In genomic region chr7:2232766-2233520, GRCh38 we compare ENCODE assay signal across 1 cellular context.
TF ChIP-seq lines count a peak whose summit lies in the region.

Gene MAD1L1 (minus strand): TSS chr7:2232945. CDS start chr7:2230133, 2,812 bp downstream.

TF ChIP-seq in K562, 482 proteins besides CTCF, POLR2A, EP300 and RAD21 (continued from another document and continues in another):
- TF ChIP-seq HDGF (IDR thresholded peaks at IDR 0.05) (no peak), KDM2B (CRISPR knock-in tag; IDR thresholded peaks at IDR 0.05) (no peak), TGIF2 (CRISPR knock-in tag; IDR thresholded peaks at IDR 0.05) (no peak), TEAD1 (CRISPR knock-in tag; IDR thresholded peaks at IDR 0.05) (peak in 1 of 2 experiments; percentile 55; a peak in 1 of 4 replicates), BRD4 (IDR thresholded peaks at IDR 0.05) (no peak), ILF3 (IDR thresholded peaks at IDR 0.05; ENCODE audit: borderline replicate concordance) (no peak), ARID3B (CRISPR knock-in tag; IDR thresholded peaks at IDR 0.05; ENCODE audit: borderline replicate concordance) (no peak), ATF6 (CRISPR knock-in tag; IDR thresholded peaks at IDR 0.05) (no peak), COPS2 (conservative IDR thresholded peaks at IDR 0.05) (no peak), RFX5 (IDR thresholded peaks at IDR 0.05; ENCODE audit: low read depth, low read length) (no peak), ZBTB40 (IDR thresholded peaks at IDR 0.05) (peak; percentile 91), ZBTB40 (CRISPR knock-in tag; IDR thresholded peaks at IDR 0.05) (no peak), ZNF124 (CRISPR knock-in tag; IDR thresholded peaks at IDR 0.05) (no peak), LCOR (CRISPR knock-in tag; IDR thresholded peaks at IDR 0.05) (peak; percentile 88; the same call in 1 of the 2 replicates), MTA3 (IDR thresholded peaks at IDR 0.05; ENCODE audit: borderline replicate concordance) (peak; percentile 78; the same call in 1 of the 2 replicates), THAP7 (CRISPR knock-in tag; IDR thresholded peaks at IDR 0.05) (no peak; the same call in 1 of the 2 replicates), ARID1B (IDR thresholded peaks at IDR 0.05) (peak; percentile 37; the same call in 1 of the 2 replicates), RREB1 (CRISPR knock-in tag; IDR thresholded peaks at IDR 0.05) (no peak), CTBP1 (IDR thresholded peaks at IDR 0.05; ENCODE audit: borderline replicate concordance) (peak; percentile 57; the same call in 1 of the 2 replicates), GABPA (tag; conservative IDR thresholded peaks at IDR 0.05; ENCODE audit: low read depth) (no peak), KDM1A (IDR thresholded peaks at IDR 0.05) (no peak), HCFC1 (IDR thresholded peaks at IDR 0.05; ENCODE audit: low read depth, low read length) (peak; percentile 55), NFATC3 (IDR thresholded peaks at IDR 0.05) (no peak), DNMT1 (IDR thresholded peaks at IDR 0.05) (no peak), IFI16 (CRISPR knock-in tag; IDR thresholded peaks at IDR 0.05) (no peak), NR1H2 (CRISPR knock-in tag; IDR thresholded peaks at IDR 0.05) (no peak), TRIM28 (IDR thresholded peaks at IDR 0.05) (peak; percentile 72; the same call in 1 of the 2 replicates), TBL1XR1 (IDR thresholded peaks at IDR 0.05; ENCODE audit: low read length in 2 of 2) (no peak), ADNP (tag; IDR thresholded peaks at IDR 0.05) (no peak), ETV5 (CRISPR knock-in tag; IDR thresholded peaks at IDR 0.05; ENCODE audit: low read depth) (no peak; the same call in 1 of the 2 replicates), ZNF280B (CRISPR knock-in tag; IDR thresholded peaks at IDR 0.05) (no peak)
